Comparison of ENCODE assay signal across 26 cellular contexts in genomic region chr22:46229701-46230100, GRCh38. TPM values are rescaled to one million over a fixed set of nuclear protein-coding genes. Genes with fewer than 3 reads are reported as not detected.
"Had no signal": no experiment of that assay in that cellular context is flagged by ENCODE, and none has a peak within 500 bp of the region (broad histone marks: within the 10 kb centered on the region; RNA-seq: fewer than 3 reads in every experiment).

No MANE protein-coding gene starts in this region.

- H3K4me3 Mint-ChIP-seq: activated CD4-positive, alpha-beta T cell treated with anti-CD3 and anti-CD28 coated beads for 36 hours; activated naive CD8-positive, alpha-beta T cell treated with anti-CD3 and anti-CD28 coated beads for 36 hours; activated T-helper 1 cell treated with anti-CD3 and anti-CD28 coated beads, Interleukin-12 subunit alpha, Interleukin-12 subunit beta, Interleukin-2, Interleukin-4 antibody, amounts not matched to agents 30 ng/mL and 10 ng/mL and 1 ng/mL, durations not matched to agents 14 hours and 24 hours and 36 hours; brain; endodermal cell; mesothelial cell of epicardium; nephron; stimulated activated naive B cell treated with anti-CD40 and anti-IgM and Interleukin-4, amounts not matched to agents 10 μg/mL and 1 μg/mL and 100 μg/mL, for 72 hours; WTC11 had no signal

- H3K27ac Mint-ChIP-seq: activated CD4-positive, alpha-beta T cell treated with anti-CD3 and anti-CD28 coated beads for 36 hours; activated naive CD8-positive, alpha-beta T cell treated with anti-CD3 and anti-CD28 coated beads for 36 hours; activated T-helper 1 cell treated with anti-CD3 and anti-CD28 coated beads, Interleukin-12 subunit alpha, Interleukin-12 subunit beta, Interleukin-2, Interleukin-4 antibody, amounts not matched to agents 30 ng/mL and 10 ng/mL and 1 ng/mL, durations not matched to agents 14 hours and 24 hours and 36 hours; endodermal cell; mesothelial cell of epicardium; nephron; stimulated activated naive B cell treated with anti-CD40 and anti-IgM and Interleukin-4, amounts not matched to agents 10 μg/mL and 1 μg/mL and 100 μg/mL, for 72 hours; WTC11 had no signal

- H3K36me3 Mint-ChIP-seq: activated naive CD8-positive, alpha-beta T cell treated with anti-CD3 and anti-CD28 coated beads for 36 hours; brain had no signal

- H3K4me1 Mint-ChIP-seq: activated CD4-positive, alpha-beta T cell treated with anti-CD3 and anti-CD28 coated beads for 36 hours; activated naive CD8-positive, alpha-beta T cell treated with anti-CD3 and anti-CD28 coated beads for 36 hours; endodermal cell; mesothelial cell of epicardium; nephron; WTC11 had no signal

- H3K9me3 ChIP-seq: colonic mucosa, sigmoid colon, spleen, thoracic aorta, upper lobe of right lung had no signal

- H3K4me1 ChIP-seq: colonic mucosa, upper lobe of right lung had no signal

- H3K27me3 ChIP-seq: colonic mucosa, sigmoid colon, spleen, upper lobe of right lung had no signal

- H3K27me3 Mint-ChIP-seq: activated CD4-positive, alpha-beta T cell treated with anti-CD3 and anti-CD28 coated beads for 36 hours; activated naive CD8-positive, alpha-beta T cell treated with anti-CD3 and anti-CD28 coated beads for 36 hours; brain; stimulated activated naive B cell treated with anti-CD40 and anti-IgM and Interleukin-4, amounts not matched to agents 10 μg/mL and 1 μg/mL and 100 μg/mL, for 72 hours had no signal

- H3K4me3 ChIP-seq: colonic mucosa, sigmoid colon, spleen, thoracic aorta, upper lobe of right lung had no signal

- H3K27ac ChIP-seq: colonic mucosa, epithelial cell of prostate, sigmoid colon, spleen, thoracic aorta, upper lobe of right lung had no signal

- H3K9me3 Mint-ChIP-seq: activated naive CD8-positive, alpha-beta T cell treated with anti-CD3 and anti-CD28 coated beads for 36 hours; activated T-helper 1 cell treated with anti-CD3 and anti-CD28 coated beads, Interleukin-12 subunit alpha, Interleukin-12 subunit beta, Interleukin-2, Interleukin-4 antibody, amounts not matched to agents 30 ng/mL and 10 ng/mL and 1 ng/mL, durations not matched to agents 14 hours and 24 hours and 36 hours; endodermal cell; mesothelial cell of epicardium; nephron had no signal

- H3K36me3 ChIP-seq: colonic mucosa, thoracic aorta had no signal

- DNase-seq: activated CD4-positive, alpha-beta T cell treated with anti-CD3 and anti-CD28 coated beads for 36 hours; activated CD4-positive, alpha-beta T cell treated with anti-CD3 and anti-CD28 coated beads, Interleukin-2, amount 50 U/mL, for 48 hours; activated naive CD4-positive, alpha-beta T cell; activated naive CD8-positive, alpha-beta T cell treated with anti-CD3 and anti-CD28 coated beads for 36 hours; activated T-cell treated with anti-CD3 and anti-CD28 coated beads for 4 hours; central memory CD4-positive, alpha-beta T cell; colonic mucosa; endodermal cell; hippocampal formation; kidney; nucleus accumbens; spleen; stimulated activated naive B cell treated with anti-CD40 and anti-IgM and Interleukin-4, amounts not matched to agents 10 μg/mL and 1 μg/mL and 100 μg/mL, for 72 hours; upper lobe of right lung had no signal

- ATAC-seq: activated CD4-positive, alpha-beta T cell treated with anti-CD3 and anti-CD28 coated beads for 36 hours; stimulated activated naive B cell treated with anti-CD40 and anti-IgM and Interleukin-4, amounts not matched to agents 10 μg/mL and 1 μg/mL and 100 μg/mL, for 72 hours; upper lobe of right lung; WTC11 had no signal

RNA-seq across cellular contexts. Expression of gene PKDREJ, which starts 33.4 kb away (rescaled TPM):
- total RNA-seq: activated CD4-positive, alpha-beta T cell treated with anti-CD3 and anti-CD28 coated beads for 36 hours; activated naive CD8-positive, alpha-beta T cell treated with anti-CD3 and anti-CD28 coated beads for 36 hours; glomerular endothelial cell; lung microvascular endothelial cell; renal cortical epithelial cell; T-helper 2 cell treated with Interferon-gamma antibody and Interleukin-4, amounts not matched to agents 100 ng/mL and 5 ng/mL, for 36 hours; upper lobe of right lung had no signal
